ENCODE assay signal across 18 cellular contexts in genomic region chr18:63850636-63851035, GRCh38. TPM values are rescaled to one million over a fixed set of nuclear protein-coding genes. Genes with fewer than 3 reads are reported as not detected.
"Had no signal": no experiment of that assay in that cellular context is flagged by ENCODE, and none has a peak within 500 bp of the region (broad histone marks: within the 10 kb centered on the region; RNA-seq: fewer than 3 reads in every experiment).

No MANE protein-coding gene starts in this region.

- ATAC-seq: activated CD8-positive, alpha-beta T cell treated with anti-CD3 and anti-CD28 coated beads, Interleukin-2, amount 10 ng/mL, durations not matched to agents 7 days and 5 days; K562; T-helper 17 cell had no signal

- FAIRE-seq: K562, RCC 7860 had no signal

- DNase-seq: activated CD4-positive, alpha-beta T cell treated with anti-CD3 and anti-CD28 coated beads, Interleukin-2, amount 50 U/mL, for 4 hours; activated CD4-positive, CD25-positive, alpha-beta regulatory T cell treated with anti-CD3 and anti-CD28 coated beads, Interleukin-2, amount 50 U/mL, for 72 hours; activated CD8-positive, alpha-beta memory T cell treated with anti-CD3 and anti-CD28 coated beads, Interleukin-2, amount 50 U/mL, for 48 hours; activated CD8-positive, alpha-beta T cell treated with anti-CD3 and anti-CD28 coated beads, Interleukin-2, amount 10 ng/mL, durations not matched to agents 7 days and 5 days; activated naive CD4-positive, alpha-beta T cell treated with Interleukin-2 at 50 U/mL for 16 hours; activated naive CD8-positive, alpha-beta T cell treated with anti-CD3 and anti-CD28 coated beads for 36 hours; activated T-cell treated with anti-CD3 and anti-CD28 coated beads, Interleukin-2, amount 50 U/mL, for 1 hour; NCI-H1436 treated with DMSO at 0.1 percent for 48 hours; NCI-H187; NCI-H2171; NCI-H526 treated with DMSO at 0.1 percent for 48 hours; T-helper 17 cell; T-helper 9 cell had no signal

- H3K4me3 ChIP-seq: K562 had no signal

RNA-seq across cellular contexts. Expression of gene SERPINB2, which starts 36.9 kb away (rescaled TPM):
- total RNA-seq: activated CD8-positive, alpha-beta T cell treated with anti-CD3 and anti-CD28 coated beads, Interleukin-2, amount 10 ng/mL, durations not matched to agents 7 days and 5 days; activated naive CD8-positive, alpha-beta T cell treated with anti-CD3 and anti-CD28 coated beads for 36 hours; SK-MEL-5; WTC11 had no signal

RNA-seq across cellular contexts. Expression of gene SERPINB10, which starts 57.1 kb away (rescaled TPM):
- total RNA-seq: activated CD8-positive, alpha-beta T cell treated with anti-CD3 and anti-CD28 coated beads, Interleukin-2, amount 10 ng/mL, durations not matched to agents 7 days and 5 days; K562; PC-3; T-helper 17 cell; WTC11 had no signal
- polyA plus RNA-seq: K562 had no signal
